2 cellular contexts compared by ENCODE assay signal in the genomic region with DNA sequence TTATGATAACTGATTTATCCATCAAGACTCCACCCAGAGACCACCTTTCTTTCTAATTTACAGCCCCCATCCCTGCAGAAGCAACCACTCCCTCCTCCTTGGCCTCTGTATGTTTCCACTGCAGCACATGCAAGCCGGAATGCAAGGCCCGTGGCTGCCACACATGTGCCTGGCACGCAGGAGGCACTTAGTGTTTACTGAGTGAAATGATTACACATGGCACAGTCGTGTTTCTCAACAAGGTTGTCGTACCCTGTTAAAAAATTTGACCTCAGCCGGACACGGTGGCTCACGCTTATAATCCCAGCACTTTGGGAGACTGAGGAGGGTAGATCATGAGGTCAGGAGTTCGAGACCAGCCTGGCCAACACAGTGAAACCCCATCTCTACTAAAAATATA.
TF ChIP-seq lines count a peak whose summit lies in the region.

No MANE protein-coding gene starts in this region.

TF ChIP-seq in liver, 16 proteins besides CTCF, POLR2A, EP300 and RAD21 (continued from another document):
- TF ChIP-seq, protein P1, sequence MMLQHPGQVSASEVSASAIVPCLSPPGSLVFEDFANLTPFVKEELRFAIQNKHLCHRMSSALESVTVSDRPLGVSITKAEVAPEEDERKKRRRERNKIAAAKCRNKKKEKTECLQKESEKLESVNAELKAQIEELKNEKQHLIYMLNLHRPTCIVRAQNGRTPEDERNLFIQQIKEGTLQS (IDR thresholded peaks at IDR 0.05) = no peak
- TF ChIP-seq GABPA (IDR thresholded peaks at IDR 0.05 in 1 of 2, conservative IDR thresholded peaks at IDR 0.05 in 1 of 2) (no peak), JUND (IDR thresholded peaks at IDR 0.05) (peak in 1 of 2 donors; percentile 15), RXRA (IDR thresholded peaks at IDR 0.05) (peak in 1 of 2 donors; percentile 64), HNF4A (conservative IDR thresholded peaks at IDR 0.05) (peak in 1 of 2 donors; percentile 40), HNF4G (IDR thresholded peaks at IDR 0.05) (no peak), FOXA2 (IDR thresholded peaks at IDR 0.05) (peak; percentile 80), FOXA1 (IDR thresholded peaks at IDR 0.05) (peak; percentile 51), YY1 (IDR thresholded peaks at IDR 0.05) (no peak), TAF1 (conservative IDR thresholded peaks at IDR 0.05) (no peak), NR2F2 (IDR thresholded peaks at IDR 0.05) (no peak)
- TF ChIP-seq, protein P2, sequence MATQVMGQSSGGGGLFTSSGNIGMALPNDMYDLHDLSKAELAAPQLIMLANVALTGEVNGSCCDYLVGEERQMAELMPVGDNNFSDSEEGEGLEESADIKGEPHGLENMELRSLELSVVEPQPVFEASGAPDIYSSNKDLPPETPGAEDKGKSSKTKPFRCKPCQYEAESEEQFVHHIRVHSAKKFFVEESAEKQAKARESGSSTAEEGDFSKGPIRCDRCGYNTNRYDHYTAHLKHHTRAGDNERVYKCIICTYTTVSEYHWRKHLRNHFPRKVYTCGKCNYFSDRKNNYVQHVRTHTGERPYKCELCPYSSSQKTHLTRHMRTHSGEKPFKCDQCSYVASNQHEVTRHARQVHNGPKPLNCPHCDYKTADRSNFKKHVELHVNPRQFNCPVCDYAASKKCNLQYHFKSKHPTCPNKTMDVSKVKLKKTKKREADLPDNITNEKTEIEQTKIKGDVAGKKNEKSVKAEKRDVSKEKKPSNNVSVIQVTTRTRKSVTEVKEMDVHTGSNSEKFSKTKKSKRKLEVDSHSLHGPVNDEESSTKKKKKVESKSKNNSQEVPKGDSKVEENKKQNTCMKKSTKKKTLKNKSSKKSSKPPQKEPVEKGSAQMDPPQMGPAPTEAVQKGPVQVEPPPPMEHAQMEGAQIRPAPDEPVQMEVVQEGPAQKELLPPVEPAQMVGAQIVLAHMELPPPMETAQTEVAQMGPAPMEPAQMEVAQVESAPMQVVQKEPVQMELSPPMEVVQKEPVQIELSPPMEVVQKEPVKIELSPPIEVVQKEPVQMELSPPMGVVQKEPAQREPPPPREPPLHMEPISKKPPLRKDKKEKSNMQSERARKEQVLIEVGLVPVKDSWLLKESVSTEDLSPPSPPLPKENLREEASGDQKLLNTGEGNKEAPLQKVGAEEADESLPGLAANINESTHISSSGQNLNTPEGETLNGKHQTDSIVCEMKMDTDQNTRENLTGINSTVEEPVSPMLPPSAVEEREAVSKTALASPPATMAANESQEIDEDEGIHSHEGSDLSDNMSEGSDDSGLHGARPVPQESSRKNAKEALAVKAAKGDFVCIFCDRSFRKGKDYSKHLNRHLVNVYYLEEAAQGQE (IDR thresholded peaks at IDR 0.05) = no peak
- TF ChIP-seq, protein P3, sequence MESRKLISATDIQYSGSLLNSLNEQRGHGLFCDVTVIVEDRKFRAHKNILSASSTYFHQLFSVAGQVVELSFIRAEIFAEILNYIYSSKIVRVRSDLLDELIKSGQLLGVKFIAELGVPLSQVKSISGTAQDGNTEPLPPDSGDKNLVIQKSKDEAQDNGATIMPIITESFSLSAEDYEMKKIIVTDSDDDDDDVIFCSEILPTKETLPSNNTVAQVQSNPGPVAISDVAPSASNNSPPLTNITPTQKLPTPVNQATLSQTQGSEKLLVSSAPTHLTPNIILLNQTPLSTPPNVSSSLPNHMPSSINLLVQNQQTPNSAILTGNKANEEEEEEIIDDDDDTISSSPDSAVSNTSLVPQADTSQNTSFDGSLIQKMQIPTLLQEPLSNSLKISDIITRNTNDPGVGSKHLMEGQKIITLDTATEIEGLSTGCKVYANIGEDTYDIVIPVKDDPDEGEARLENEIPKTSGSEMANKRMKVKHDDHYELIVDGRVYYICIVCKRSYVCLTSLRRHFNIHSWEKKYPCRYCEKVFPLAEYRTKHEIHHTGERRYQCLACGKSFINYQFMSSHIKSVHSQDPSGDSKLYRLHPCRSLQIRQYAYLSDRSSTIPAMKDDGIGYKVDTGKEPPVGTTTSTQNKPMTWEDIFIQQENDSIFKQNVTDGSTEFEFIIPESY (IDR thresholded peaks at IDR 0.05) = no peak
- TF ChIP-seq, protein P4, sequence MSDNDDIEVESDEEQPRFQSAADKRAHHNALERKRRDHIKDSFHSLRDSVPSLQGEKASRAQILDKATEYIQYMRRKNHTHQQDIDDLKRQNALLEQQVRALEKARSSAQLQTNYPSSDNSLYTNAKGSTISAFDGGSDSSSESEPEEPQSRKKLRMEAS (IDR thresholded peaks at IDR 0.05) = no peak

TF ChIP-seq in HepG2, 621 proteins besides CTCF, POLR2A, EP300 and RAD21:
- TF ChIP-seq, protein P5, sequence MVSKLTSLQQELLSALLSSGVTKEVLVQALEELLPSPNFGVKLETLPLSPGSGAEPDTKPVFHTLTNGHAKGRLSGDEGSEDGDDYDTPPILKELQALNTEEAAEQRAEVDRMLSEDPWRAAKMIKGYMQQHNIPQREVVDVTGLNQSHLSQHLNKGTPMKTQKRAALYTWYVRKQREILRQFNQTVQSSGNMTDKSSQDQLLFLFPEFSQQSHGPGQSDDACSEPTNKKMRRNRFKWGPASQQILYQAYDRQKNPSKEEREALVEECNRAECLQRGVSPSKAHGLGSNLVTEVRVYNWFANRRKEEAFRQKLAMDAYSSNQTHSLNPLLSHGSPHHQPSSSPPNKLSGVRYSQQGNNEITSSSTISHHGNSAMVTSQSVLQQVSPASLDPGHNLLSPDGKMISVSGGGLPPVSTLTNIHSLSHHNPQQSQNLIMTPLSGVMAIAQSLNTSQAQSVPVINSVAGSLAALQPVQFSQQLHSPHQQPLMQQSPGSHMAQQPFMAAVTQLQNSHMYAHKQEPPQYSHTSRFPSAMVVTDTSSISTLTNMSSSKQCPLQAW (CRISPR knock-in tag; IDR thresholded peaks at IDR 0.05) = no peak
- TF ChIP-seq PRMT3 (CRISPR knock-in tag; IDR thresholded peaks at IDR 0.05; ENCODE audit: borderline replicate concordance, low read depth) (no peak), ZNF749 (CRISPR knock-in tag; IDR thresholded peaks at IDR 0.05; ENCODE audit: borderline replicate concordance) (no peak), PAWR (CRISPR knock-in tag; IDR thresholded peaks at IDR 0.05; ENCODE audit: borderline replicate concordance) (no peak), ZNF205 (CRISPR knock-in tag; IDR thresholded peaks at IDR 0.05) (no peak)
